Comparison of ENCODE assay signal across 18 cellular contexts in genomic region chr5:87150630-87151029, GRCh38.
"Had no signal": no experiment of that assay in that cellular context is flagged by ENCODE, and none has a peak within 500 bp of the region (broad histone marks: within the 10 kb centered on the region; RNA-seq: fewer than 3 reads in every experiment).

No MANE protein-coding gene starts in this region.

- H3K9me3 ChIP-seq: adrenal gland, heart right ventricle, sigmoid colon, spleen, thoracic aorta had no signal

- H3K36me3 ChIP-seq: adrenal gland, heart right ventricle, sigmoid colon, spleen, thoracic aorta had no signal

- H3K36me3 Mint-ChIP-seq: activated CD4-positive, alpha-beta memory T cell treated with anti-CD3 and anti-CD28 coated beads for 36 hours; natural killer cell; stimulated activated memory B cell treated with anti-CD40 and anti-IgM and Interleukin-4, amounts not matched to agents 10 μg/mL and 1 μg/mL and 100 μg/mL, for 72 hours; WTC11 had no signal

- DNase-seq: activated CD4-positive, alpha-beta memory T cell treated with anti-CD3 and anti-CD28 coated beads for 36 hours; activated CD4-positive, alpha-beta T cell treated with anti-CD3 and anti-CD28 coated beads for 4 hours; activated gamma-delta T cell treated with Interleukin-2 at 50 U/mL for 16 hours; activated T-cell treated with anti-CD3 and anti-CD28 coated beads for 4 hours; adrenal gland; effector memory CD8-positive, alpha-beta T cell; heart right ventricle; natural killer cell; posterior cingulate gyrus; sigmoid colon; spleen; stimulated activated CD4-positive, alpha-beta T cell treated with anti-CD3 and anti-CD28 coated beads, Interleukin-4, amount 100 ng/mL, for 4 hours had no signal

- H3K27me3 Mint-ChIP-seq: activated CD4-positive, alpha-beta memory T cell treated with anti-CD3 and anti-CD28 coated beads for 36 hours; effector memory CD8-positive, alpha-beta T cell; stimulated activated memory B cell treated with anti-CD40 and anti-IgM and Interleukin-4, amounts not matched to agents 10 μg/mL and 1 μg/mL and 100 μg/mL, for 72 hours had no signal

- H3K4me3 ChIP-seq: adrenal gland, heart right ventricle, sigmoid colon, spleen, thoracic aorta had no signal

- H3K27me3 ChIP-seq: adrenal gland, heart right ventricle, sigmoid colon, spleen had no signal

- H3K4me1 ChIP-seq: sigmoid colon had no signal

- H3K9me3 Mint-ChIP-seq: activated CD4-positive, alpha-beta memory T cell treated with anti-CD3 and anti-CD28 coated beads for 36 hours; activated T-helper 1 cell treated with anti-CD3 and anti-CD28 coated beads, Interleukin-12 subunit alpha, Interleukin-12 subunit beta, Interleukin-2, Interleukin-4 antibody, amounts not matched to agents 30 ng/mL and 10 ng/mL and 1 ng/mL, durations not matched to agents 14 hours and 24 hours and 36 hours; effector memory CD8-positive, alpha-beta T cell; natural killer cell; stimulated activated memory B cell treated with anti-CD40 and anti-IgM and Interleukin-4, amounts not matched to agents 10 μg/mL and 1 μg/mL and 100 μg/mL, for 72 hours had no signal

- FAIRE-seq: urothelium cell line had no signal

- H3K27ac ChIP-seq: adrenal gland, heart right ventricle, sigmoid colon, spleen, thoracic aorta had no signal

- ATAC-seq: activated naive CD4-positive, alpha-beta T cell treated with anti-CD3 and anti-CD28 coated beads, Interleukin-2, amount 50 U/mL, for 72 hours; effector memory CD8-positive, alpha-beta T cell; heart right ventricle; natural killer cell; stimulated activated memory B cell treated with anti-CD40 and anti-IgM and Interleukin-4, amounts not matched to agents 10 μg/mL and 1 μg/mL and 100 μg/mL, for 72 hours; WTC11 had no signal

- H3K27ac Mint-ChIP-seq: activated CD4-positive, alpha-beta memory T cell treated with anti-CD3 and anti-CD28 coated beads for 36 hours; activated naive CD4-positive, alpha-beta T cell treated with anti-CD3 and anti-CD28 coated beads, Interleukin-2, amount 50 U/mL, for 72 hours; activated T-helper 1 cell treated with anti-CD3 and anti-CD28 coated beads, Interleukin-12 subunit alpha, Interleukin-12 subunit beta, Interleukin-2, Interleukin-4 antibody, amounts not matched to agents 30 ng/mL and 10 ng/mL and 1 ng/mL, durations not matched to agents 14 hours and 24 hours and 36 hours; effector memory CD8-positive, alpha-beta T cell; stimulated activated memory B cell treated with anti-CD40 and anti-IgM and Interleukin-4, amounts not matched to agents 10 μg/mL and 1 μg/mL and 100 μg/mL, for 72 hours; WTC11 had no signal

- H3K4me3 Mint-ChIP-seq: activated CD4-positive, alpha-beta memory T cell treated with anti-CD3 and anti-CD28 coated beads for 36 hours; activated T-helper 1 cell treated with anti-CD3 and anti-CD28 coated beads, Interleukin-12 subunit alpha, Interleukin-12 subunit beta, Interleukin-2, Interleukin-4 antibody, amounts not matched to agents 30 ng/mL and 10 ng/mL and 1 ng/mL, durations not matched to agents 14 hours and 24 hours and 36 hours; effector memory CD8-positive, alpha-beta T cell; natural killer cell; stimulated activated memory B cell treated with anti-CD40 and anti-IgM and Interleukin-4, amounts not matched to agents 10 μg/mL and 1 μg/mL and 100 μg/mL, for 72 hours; WTC11 had no signal
